1 cellular context compared by ENCODE assay signal in genomic region chr14:20415723-20416622, GRCh38.
TF ChIP-seq lines count a peak whose summit lies in the region.

No MANE protein-coding gene starts in this region.

TF ChIP-seq in HEK293, 187 proteins besides CTCF, POLR2A, EP300 and RAD21 (continued from another document):
- TF ChIP-seq PRDM10 (tag by site-specific recombination; IDR thresholded peaks at IDR 0.05) (peak; percentile 94), TSHZ1 (tag by site-specific recombination; IDR thresholded peaks at IDR 0.05; ENCODE audit: borderline replicate concordance) (no peak), ZNF132 (tag by site-specific recombination; IDR thresholded peaks at IDR 0.05; ENCODE audit: borderline replicate concordance) (no peak), ZNF175 (tag by site-specific recombination; IDR thresholded peaks at IDR 0.05) (no peak), ZNF280C (tag by site-specific recombination; IDR thresholded peaks at IDR 0.05) (no peak), ZBTB11 (tag by site-specific recombination; conservative IDR thresholded peaks at IDR 0.05; ENCODE audit: low read depth) (no peak), ZNF654 (tag by site-specific recombination; IDR thresholded peaks at IDR 0.05; ENCODE audit: low read depth) (peak; percentile 37; the same call in 1 of the 2 replicates), ZNF692 (tag by site-specific recombination; IDR thresholded peaks at IDR 0.05) (peak; percentile 60; the same call in 1 of the 2 replicates), ZNF26 (tag by site-specific recombination; IDR thresholded peaks at IDR 0.05) (no peak), ZBTB44 (tag by site-specific recombination; IDR thresholded peaks at IDR 0.05) (no peak), ZNF670 (tag by site-specific recombination; IDR thresholded peaks at IDR 0.05; ENCODE audit: low read depth) (no peak), ZNF335 (tag by site-specific recombination; conservative IDR thresholded peaks at IDR 0.05) (peak; percentile 34; the same call in 1 of the 2 replicates), SETDB1 (IDR thresholded peaks at IDR 0.05; ENCODE audit: insufficient read length, low read length) (no peak), ZSCAN16 (tag by site-specific recombination; IDR thresholded peaks at IDR 0.05) (no peak), BCL11A (tag by site-specific recombination; IDR thresholded peaks at IDR 0.05; ENCODE audit: low read depth) (no peak), ZNF19 (tag by site-specific recombination; IDR thresholded peaks at IDR 0.05; ENCODE audit: low read depth) (no peak), MEIS1 (CRISPR knock-in tag; IDR thresholded peaks at IDR 0.05; ENCODE audit: borderline replicate concordance) (no peak)
TF ChIP-seq in HEK293: peak in this region for 7.
